In the genomic region with DNA sequence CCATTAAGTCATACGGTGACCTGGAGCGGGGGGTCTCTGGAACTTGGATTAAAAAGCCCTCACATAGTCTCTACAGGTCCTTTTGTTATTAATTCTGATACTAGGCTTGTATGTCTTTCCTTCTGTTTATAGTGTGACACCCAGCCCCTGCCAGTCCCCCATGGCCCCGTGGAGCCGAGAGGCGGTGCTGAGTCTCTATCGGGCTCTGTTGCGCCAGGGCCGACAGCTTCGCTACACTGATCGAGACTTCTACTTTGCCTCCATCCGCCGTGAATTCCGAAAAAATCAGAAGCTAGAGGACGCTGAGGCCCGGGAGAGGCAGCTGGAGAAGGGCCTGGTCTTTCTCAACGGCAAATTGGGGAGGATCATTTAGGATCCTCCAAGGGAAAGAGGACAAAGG, we compare ENCODE assay signal across 12 cellular contexts. TPM values are rescaled to one million over a fixed set of nuclear protein-coding genes. Genes with fewer than 3 reads are reported as not detected.
DNase-seq lines count a peak whose midpoint lies in the region; ATAC-seq and TF ChIP-seq lines count a peak whose summit lies in the region.
"Had no signal": no experiment of that assay in that cellular context is flagged by ENCODE, and none has a peak within 500 bp of the region (broad histone marks: within the 10 kb centered on the region; RNA-seq: fewer than 3 reads in every experiment).

No MANE protein-coding gene starts in this region.

- no peak for DNase-seq in MCF 10A (ENCODE audit: unreplicated experiment)
- no peak for DNase-seq in breast epithelium (ENCODE audit: low spot score in 2 of 2)
- DNase-seq in SK-N-MC (ENCODE audit: low read depth, low spot score) = no peak
- DNase-seq in fibroblast of lung (ENCODE audit: low read depth in 2 of 2) = no peak
- DNase-seq in stimulated activated naive CD8-positive, alpha-beta T cell treated with anti-CD3 and anti-CD28 coated beads, Interleukin-15, amount 100 ng/mL, for 72 hours = no peak
- DNase-seq in NCI-H1048 (lab: John Stamatoyannopoulos, UW) = no peak
- DNase-seq in cortex of kidney (lab: John Stamatoyannopoulos, UW) = no peak
- DNase-seq in hypothalamus (lab: John Stamatoyannopoulos, UW) = no peak
- DNase-seq: left colon, ovary, WERI-Rb-1 had no signal

- CTCF ChIA-PET in MCF 10A (lab: Yijun Ruan, JAX) = no interaction called here

- H3K4me1 ChIP-seq in breast epithelium (peaks cover 8 to 17% of the 10 kb centered on the region in 2 donors), fibroblast of lung (ENCODE audit: control insufficient read depth, extremely low read depth, insufficient read depth, low read length) (peaks cover 13% of the 10 kb centered on the region)

- peak overlapping the region; percentile 91 for H3K9ac ChIP-seq in SK-N-MC (ENCODE audit: insufficient read length)
- no peak overlapping the region for H3K9ac ChIP-seq in fibroblast of lung (ENCODE audit: insufficient read depth, low read length)

- BruUV-seq in MCF 10A (replicated peaks; lab: Mats Ljungman, UMichigan) = no TSS peak

- TF ChIP-seq CTCF in MCF 10A (IDR thresholded peaks at IDR 0.05; ENCODE audit: unreplicated experiment) (no peak), breast epithelium (IDR thresholded peaks at IDR 0.05) (no peak), fibroblast of lung (conservative IDR thresholded peaks at IDR 0.05 in 1 of 2, IDR thresholded peaks at IDR 0.05 in 1 of 2; ENCODE audit: low read depth in 1 of 2, low read length in 2 of 2) (no peak)

- no peak for TF ChIP-seq POLR2A in breast epithelium (IDR thresholded peaks at IDR 0.05)

- H3K36me3 ChIP-seq in breast epithelium (no peaks in the 10 kb centered on the region), SK-N-MC (ENCODE audit: insufficient read depth, low read length) (peaks cover 53% of the 10 kb centered on the region), fibroblast of lung (ENCODE audit: control insufficient read depth, insufficient read depth, low read length) (peaks cover 20% of the 10 kb centered on the region)
- H3K36me3 ChIP-seq: ovary had no signal

- no peaks in the 10 kb centered on the region for H3K27me3 Mint-ChIP-seq in MCF 10A (ENCODE audit: insufficient read depth, unreplicated experiment)
- H3K27me3 Mint-ChIP-seq in stimulated activated naive CD8-positive, alpha-beta T cell treated with anti-CD3 and anti-CD28 coated beads, Interleukin-15, amount 100 ng/mL, for 72 hours = no peaks in the 10 kb centered on the region

- peak overlapping the region; percentile 59 for H3K27ac Mint-ChIP-seq in MCF 10A (ENCODE audit: low read depth, unreplicated experiment)
- no peak overlapping the region for H3K27ac Mint-ChIP-seq in stimulated activated naive CD8-positive, alpha-beta T cell treated with anti-CD3 and anti-CD28 coated beads, Interleukin-15, amount 100 ng/mL, for 72 hours

- H3K4me1 Mint-ChIP-seq in MCF 10A (ENCODE audit: insufficient read depth, unreplicated experiment) = peaks cover 32% of the 10 kb centered on the region
- peaks cover 59% of the 10 kb centered on the region for H3K4me1 Mint-ChIP-seq in stimulated activated naive CD8-positive, alpha-beta T cell treated with anti-CD3 and anti-CD28 coated beads, Interleukin-15, amount 100 ng/mL, for 72 hours

- no peak overlapping the region for H3K4me2 ChIP-seq in fibroblast of lung (ENCODE audit: extremely low read depth, insufficient read depth, low read length)

- H3K9me3 Mint-ChIP-seq in MCF 10A (ENCODE audit: unreplicated experiment) = no peaks in the 10 kb centered on the region
- no peaks in the 10 kb centered on the region for H3K9me3 Mint-ChIP-seq in stimulated activated naive CD8-positive, alpha-beta T cell treated with anti-CD3 and anti-CD28 coated beads, Interleukin-15, amount 100 ng/mL, for 72 hours

- no peak overlapping the region for H3K27ac ChIP-seq in breast epithelium
- H3K27ac ChIP-seq in SK-N-MC = no peak overlapping the region
- H3K27ac ChIP-seq in fibroblast of lung (ENCODE audit: insufficient read depth, low read length) = peak overlapping the region; percentile 62
- H3K27ac ChIP-seq: ovary, RWPE1, WERI-Rb-1 had no signal

- peaks cover 47% of the 10 kb centered on the region for H3K79me2 ChIP-seq in fibroblast of lung (ENCODE audit: control insufficient read depth, insufficient read depth, low read length)

- H4K20me1 ChIP-seq in fibroblast of lung (ENCODE audit: control insufficient read depth, extremely low read depth, insufficient read depth, low read length) = no peaks in the 10 kb centered on the region

- H3K4me3 ChIP-seq in breast epithelium = no peak overlapping the region
- peak overlapping the region; percentile 97 for H3K4me3 ChIP-seq in SK-N-MC
- peak overlapping the region in 2 of 4 experiments; percentile 71 to 84 for H3K4me3 ChIP-seq in fibroblast of lung (replicated peaks in 1 of 4; ENCODE audit: control extremely low read depth in 1 of 4, insufficient read depth in 1 of 4, low read depth in 3 of 4, low read length in 4 of 4)
- H3K4me3 ChIP-seq: ovary had no signal

- H3K27me3 ChIP-seq in breast epithelium (no peaks in the 10 kb centered on the region), fibroblast of lung (ENCODE audit: control insufficient read depth, insufficient read depth, low read length) (no peaks in the 10 kb centered on the region)
- H3K27me3 ChIP-seq: ovary had no signal

- H3K9me3 ChIP-seq in breast epithelium = no peaks in the 10 kb centered on the region
- H3K9me3 ChIP-seq in SK-N-MC (ENCODE audit: low read depth, low read length) = no peaks in the 10 kb centered on the region
- no peaks in the 10 kb centered on the region for H3K9me3 ChIP-seq in fibroblast of lung (ENCODE audit: control insufficient read depth, insufficient read depth, low read depth, low read length)
- H3K9me3 ChIP-seq: ovary had no signal

- H3K36me3 Mint-ChIP-seq in MCF 10A (ENCODE audit: insufficient read depth, unreplicated experiment) = peaks cover 52% of the 10 kb centered on the region

- ATAC-seq in stimulated activated naive CD8-positive, alpha-beta T cell treated with anti-CD3 and anti-CD28 coated beads, Interleukin-15, amount 100 ng/mL, for 72 hours = no peak
- ATAC-seq: left colon had no signal

- intact Hi-C loops in MCF 10A (cut with micrococcal nuclease) = no loop called here
- intact Hi-C loops in breast epithelium (cut with DNase I; ENCODE audit: low total_unique reads) = no loop called here

- H3K4me3 Mint-ChIP-seq in MCF 10A (ENCODE audit: unreplicated experiment) = peak overlapping the region; percentile 79
- H3K4me3 Mint-ChIP-seq in stimulated activated naive CD8-positive, alpha-beta T cell treated with anti-CD3 and anti-CD28 coated beads, Interleukin-15, amount 100 ng/mL, for 72 hours = peak overlapping the region; percentile 92 to 94

- POLR2A ChIA-PET in MCF 10A (lab: Yijun Ruan, JAX) = interaction anchor here (0.7 to 4.3 kb wide), 8 partner anchors 13 to 185 kb away, joined by 3 to 58 read pairs (median 14); partner anchors contain the start of genes ATF4 and RPL3

- H2AFZ ChIP-seq in fibroblast of lung (ENCODE audit: low read length) = no peak overlapping the region

RNA-seq across cellular contexts. Expression of gene MIEF1, which starts 2.0 kb away (rescaled TPM):
- total RNA-seq in MCF 10A (2022) (37.0 and 40.2 TPM in 2 replicates), breast epithelium (10 to 100 TPM; 19.7 to 24.3 (median 22.9) TPM), fibroblast of lung (16.4 and 19.0 TPM in 2 replicates)
- polyA plus RNA-seq in fibroblast of lung = 16.8 and 20.9 TPM in 2 replicates
- polyA plus RNA-seq in fibroblast of lung (2012) = 17.4 and 20.1 TPM in 2 replicates
- polyA minus RNA-seq in fibroblast of lung (ENCODE audit: low replicate concordance) = 47.9 and 55.7 TPM in 2 replicates

RNA-seq across cellular contexts. Expression of gene ATF4, which starts 16.3 kb away (rescaled TPM):
- total RNA-seq in MCF 10A (2022) (717 and 764 TPM in 2 replicates), breast epithelium (100 to 1,000 TPM; 339 to 403 (median 347) TPM), fibroblast of lung (555 and 646 TPM in 2 replicates)
- 412 and 546 TPM in 2 replicates for polyA plus RNA-seq in fibroblast of lung
- 304 and 415 TPM in 2 replicates for polyA plus RNA-seq in fibroblast of lung (2012)
- 84.5 and 105 TPM in 2 replicates for polyA minus RNA-seq in fibroblast of lung (ENCODE audit: low replicate concordance)

RNA-seq across cellular contexts. Expression of gene RPS19BP1, which starts 28.5 kb away (rescaled TPM):
- 104 and 106 TPM in 2 replicates for total RNA-seq in MCF 10A (2022)
- 100 to 1,000 TPM; 112 to 177 (median 159) TPM for total RNA-seq in breast epithelium
- 42.9 and 44.3 TPM in 2 replicates for total RNA-seq in fibroblast of lung
- polyA plus RNA-seq in fibroblast of lung = 41.6 and 49.3 TPM in 2 replicates
- polyA plus RNA-seq in fibroblast of lung (2012) = 59.8 and 81.2 TPM in 2 replicates
- polyA minus RNA-seq in fibroblast of lung (ENCODE audit: low replicate concordance) = 4.2 and 11.9 TPM in 2 replicates

RNA-seq across cellular contexts. Expression of gene MGAT3, which starts 47.3 kb away (rescaled TPM):
- total RNA-seq in MCF 10A (2022) = not detected in 2 replicates
- total RNA-seq in breast epithelium = 1 to 10 TPM; 1.9 to 9.4 (median 3.9) TPM
- not detected in 2 replicates for total RNA-seq in fibroblast of lung
- polyA plus RNA-seq in fibroblast of lung = 0.09 TPM in 1 of 2 replicates, not detected in the other
- polyA plus RNA-seq in fibroblast of lung (2012) = 0.16 TPM in 1 of 2 replicates, not detected in the other
- polyA minus RNA-seq in fibroblast of lung (ENCODE audit: low replicate concordance) = 7.6 TPM in 1 of 2 replicates, not detected in the other
